ENCODE assay signal across 32 cellular contexts in the genomic region with DNA sequence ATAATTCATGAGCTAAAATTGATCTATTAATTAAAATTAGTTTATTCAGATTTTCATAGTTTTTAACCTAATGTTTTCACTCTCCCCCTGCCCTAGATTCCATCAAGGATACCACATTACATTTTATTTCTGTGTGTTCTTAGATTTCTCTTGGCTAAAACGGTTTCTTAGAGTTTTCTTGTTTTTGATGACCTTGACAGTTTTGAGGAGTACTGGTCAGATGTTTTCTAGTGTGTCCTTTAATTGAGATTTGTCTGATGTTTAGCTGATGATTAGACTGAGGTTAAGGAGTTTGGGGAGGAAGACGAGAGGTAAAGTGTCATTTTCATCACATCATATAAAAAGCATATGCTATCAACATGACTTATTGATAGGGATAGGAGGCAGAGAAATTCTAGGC.
"Had no signal": no experiment of that assay in that cellular context is flagged by ENCODE, and none has a peak within 500 bp of the region (broad histone marks: within the 10 kb centered on the region; RNA-seq: fewer than 3 reads in every experiment).

No MANE protein-coding gene starts in this region.

- H3K9me3 ChIP-seq: ascending aorta had no signal

- H3K4me3 ChIP-seq: ascending aorta, cardiac muscle cell had no signal

- ATAC-seq: activated CD4-positive, alpha-beta T cell treated with anti-CD3 and anti-CD28 coated beads for 36 hours; activated CD4-positive, CD25-positive, alpha-beta regulatory T cell treated with anti-CD3 and anti-CD28 coated beads, Interleukin-2, amount 50 U/mL, for 24 hours; activated CD8-positive, alpha-beta memory T cell treated with anti-CD3 and anti-CD28 coated beads, Interleukin-2, amount 10 ng/mL, durations not matched to agents 7 days and 5 days; activated CD8-positive, alpha-beta T cell treated with anti-CD3 and anti-CD28 coated beads, Interleukin-2, amount 10 ng/mL, durations not matched to agents 7 days and 5 days; activated naive CD8-positive, alpha-beta T cell treated with anti-CD3 and anti-CD28 coated beads, Interleukin-2, amount 50 U/mL, for 24 hours; WTC11 had no signal

- DNase-seq: activated CD4-positive, alpha-beta memory T cell treated with anti-CD3 and anti-CD28 coated beads, Interleukin-2, amount 10 ng/mL, durations not matched to agents 7 days and 5 days; activated CD4-positive, alpha-beta T cell treated with anti-CD3 and anti-CD28 coated beads for 1 hour; activated CD4-positive, alpha-beta T cell treated with anti-CD3 and anti-CD28 coated beads for 36 hours; activated CD4-positive, alpha-beta T cell treated with anti-CD3 and anti-CD28 coated beads for 48 hours; activated CD4-positive, alpha-beta T cell treated with anti-CD3 and anti-CD28 coated beads, Interleukin-2, amount 10 ng/mL, durations not matched to agents 7 days and 5 days; activated CD4-positive, alpha-beta T cell treated with anti-CD3 and anti-CD28 coated beads, Interleukin-2, amount 50 U/mL, for 48 hours; activated CD4-positive, CD25-positive, alpha-beta regulatory T cell; activated CD8-positive, alpha-beta memory T cell treated with anti-CD3 and anti-CD28 coated beads for 24 hours; activated CD8-positive, alpha-beta memory T cell treated with anti-CD3 and anti-CD28 coated beads, Interleukin-2, amount 10 ng/mL, durations not matched to agents 7 days and 5 days; activated CD8-positive, alpha-beta memory T cell treated with anti-CD3 and anti-CD28 coated beads, Interleukin-2, amount 50 U/mL, for 48 hours; activated CD8-positive, alpha-beta T cell treated with anti-CD3 and anti-CD28 coated beads, Interleukin-2, amount 10 ng/mL, durations not matched to agents 7 days and 5 days; activated effector memory CD4-positive, alpha-beta T cell treated with Interleukin-2 at 50 U/mL for 16 hours; activated gamma-delta T cell; activated naive CD4-positive, alpha-beta T cell treated with anti-CD3 and anti-CD28 coated beads, Interleukin-2, amount 10 ng/mL, durations not matched to agents 7 days and 5 days; activated naive CD4-positive, alpha-beta T cell treated with Interleukin-2 at 50 U/mL for 16 hours; activated naive CD8-positive, alpha-beta T cell treated with anti-CD3 and anti-CD28 coated beads, Interleukin-2, amount 10 ng/mL, durations not matched to agents 7 days and 5 days; activated naive CD8-positive, alpha-beta T cell treated with anti-CD3 and anti-CD28 coated beads, Interleukin-2, amount 50 U/mL, for 24 hours; activated T-cell treated with anti-CD3 and anti-CD28 coated beads, Interleukin-2, amount 50 U/mL, for 24 hours; activated T-cell treated with anti-CD3 and anti-CD28 coated beads, Interleukin-2, amount 50 U/mL, for 48 hours; amygdala; anterior cingulate cortex; caudate nucleus; cerebellar nuclear complex; T-helper 2 cell; T-helper 9 cell; WERI-Rb-1 had no signal

- H3K36me3 ChIP-seq: ascending aorta, cardiac muscle cell, WERI-Rb-1 had no signal

- H3K27ac ChIP-seq: ascending aorta, cardiac muscle cell, WERI-Rb-1 had no signal

- FAIRE-seq: bronchial epithelial cell, TTC549 had no signal

- H3K4me1 ChIP-seq: ascending aorta had no signal

- H3K27me3 ChIP-seq: ascending aorta, cardiac muscle cell had no signal
